In the genomic region with DNA sequence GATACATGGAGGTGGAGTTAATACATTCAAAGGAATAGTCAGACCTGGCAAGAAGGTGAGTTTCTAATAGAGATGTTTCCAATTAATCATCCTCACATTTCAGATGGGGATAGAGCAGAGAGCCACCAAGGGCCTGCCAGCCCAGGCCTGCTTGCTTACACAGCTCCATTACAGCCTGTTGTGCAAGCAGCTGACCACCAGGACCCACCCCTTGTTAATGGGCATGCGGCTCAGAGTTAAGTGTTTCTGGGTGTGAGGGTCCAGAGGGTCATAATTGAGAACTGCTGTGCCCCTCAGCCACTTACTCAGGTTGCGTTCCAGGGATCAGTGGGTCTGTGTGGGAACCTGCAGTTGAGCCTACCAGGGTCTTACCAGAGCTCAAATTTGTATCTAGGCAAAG, we compare ENCODE assay signal across 28 cellular contexts.
"Had no signal": no experiment of that assay in that cellular context is flagged by ENCODE, and none has a peak within 500 bp of the region (broad histone marks: within the 10 kb centered on the region; RNA-seq: fewer than 3 reads in every experiment).

No MANE protein-coding gene starts in this region.

- H3K36me3 ChIP-seq: Peyer's patch, SJSA1 had no signal

- H3K9me2 ChIP-seq: SK-N-SH had no signal

- H3K4me1 ChIP-seq: SJSA1 had no signal

- H3K9me3 ChIP-seq: Peyer's patch, SJSA1, SK-N-SH had no signal

- H3K4me3 ChIP-seq: Peyer's patch, SJSA1 had no signal

- H3K9ac ChIP-seq: KMS-11, SK-N-SH had no signal

- H3K4me2 ChIP-seq: KMS-11, SK-N-SH had no signal

- H3K27ac ChIP-seq: KMS-11, Peyer's patch, SJSA1 had no signal

- ATAC-seq: PC-3 had no signal

- H3K27me3 ChIP-seq: Peyer's patch, SJSA1 had no signal

- DNase-seq: Karpas-422, MM.1S, MV-4-11, NCI-H1092, NCI-H1105, NCI-H1417 treated with DMSO at 0.1 percent for 48 hours, NCI-H1436 treated with DMSO at 0.1 percent for 48 hours, NCI-H1694 treated with DMSO at 0.1 percent for 48 hours, NCI-H187 treated with DMSO at 0.1 percent for 48 hours, NCI-H2029, NCI-H2081, NCI-H2171 treated with DMSO at 0.1 percent for 48 hours, NCI-H2227 treated with DMSO at 0.1 percent for 48 hours, NCI-H345, NCI-H446, NCI-H510A treated with DMSO at 0.1 percent for 48 hours, NCI-H524 treated with DMSO at 0.1 percent for 48 hours, NCI-H526 treated with DMSO at 0.1 percent for 48 hours, NCI-H774, OCI-M1, PC-3, Peyer's patch, Right ventricle myocardium superior, RPMI8226, SHP77 treated with DMSO at 0.1 percent for 48 hours, SK-N-SH had no signal
